ENCODE assay signal across 8 cellular contexts in the genomic region with DNA sequence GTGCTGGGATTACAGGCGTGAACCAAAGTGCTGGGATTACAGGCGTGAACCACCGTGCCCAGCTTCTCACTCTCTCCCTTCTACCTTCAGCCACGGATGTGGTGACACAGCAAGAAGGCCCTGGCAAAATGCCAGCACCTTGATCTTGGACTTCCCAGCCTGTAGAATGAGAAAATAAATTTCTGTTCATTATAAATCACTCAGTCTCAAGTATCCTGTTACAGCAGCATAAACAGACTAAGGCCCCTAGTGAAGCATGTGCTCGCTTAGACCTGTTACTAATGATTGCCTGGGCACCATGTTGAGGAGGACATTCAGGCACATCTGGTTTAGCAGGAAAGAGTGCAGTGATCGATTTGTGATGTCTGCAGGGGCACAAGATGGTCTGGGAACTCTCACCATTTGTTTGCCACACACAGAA.
A peak's percentile ranks its signal among the peaks of the same experiment; 100 is the strongest.
DNase-seq lines count a peak whose midpoint lies in the region; ATAC-seq and TF ChIP-seq lines count a peak whose summit lies in the region.
"Not testable (repeated sequence)": the region's sequence is repeated elsewhere in the genome, so short reads cannot be mapped to it uniquely, and the experiment has no call there.

No MANE protein-coding gene starts in this region.

- H3K27ac Mint-ChIP-seq in CD4-positive, CD25-positive, alpha-beta regulatory T cell: peak overlapping the region; percentile 22 to 72 (median 58)
- H3K27ac Mint-ChIP-seq in GM23338: not testable (repeated sequence)

- peak in 2 of 3 donors; percentile 5 to 31 for DNase-seq in CD4-positive, CD25-positive, alpha-beta regulatory T cell
- DNase-seq in GM23338 (ENCODE audit: low spot score): not testable (repeated sequence)
- peak; percentile 6 for DNase-seq in NCI-H510A treated with DMSO at 0.1 percent for 48 hours (lab: John Stamatoyannopoulos, UW)
- DNase-seq in T-helper 9 cell: peak; percentile 5
- DNase-seq in activated T-cell treated with anti-CD3 and anti-CD28 coated beads for 1 hour (ENCODE audit: low read depth): peak; percentile 8
- peak; percentile 7 for DNase-seq in brain microvascular endothelial cell
- DNase-seq in iris pigment epithelial cell (ENCODE audit: low read depth): peak; percentile 32
- peak; percentile 12 for DNase-seq in stimulated activated CD4-positive, alpha-beta T cell treated with anti-CD3 and anti-CD28 coated beads, Interleukin-2, amount 100 ng/mL, for 4 hours (ENCODE audit: low read depth)

- H3K79me2 ChIP-seq in GM23338 (replicated peaks; ENCODE audit: insufficient read depth): not testable (repeated sequence)

- H3K36me3 ChIP-seq in CD4-positive, CD25-positive, alpha-beta regulatory T cell (ENCODE audit: control insufficient read depth, insufficient read depth, low read length); GM23338 (ENCODE audit: insufficient read depth); brain microvascular endothelial cell (replicated peaks): not testable (repeated sequence)

- H3K4me1 ChIP-seq in CD4-positive, CD25-positive, alpha-beta regulatory T cell (ENCODE audit: control insufficient read depth, insufficient read depth, low read length, poor library complexity, severe bottlenecking); GM23338 (ENCODE audit: insufficient read depth): not testable (repeated sequence)

- H3F3A ChIP-seq in GM23338 (replicated peaks; ENCODE audit: low read depth): not testable (repeated sequence)

- H3K27me3 Mint-ChIP-seq in CD4-positive, CD25-positive, alpha-beta regulatory T cell; GM23338 (ENCODE audit: insufficient read depth, low read depth, poor library complexity): not testable (repeated sequence)

- not testable (repeated sequence) for H2AFZ ChIP-seq in GM23338

- H3K36me3 Mint-ChIP-seq in CD4-positive, CD25-positive, alpha-beta regulatory T cell: peaks cover 18% of the 10 kb centered on the region
- not testable (repeated sequence) for H3K36me3 Mint-ChIP-seq in GM23338 (ENCODE audit: low read depth)

- not testable (repeated sequence) for H3K4me2 ChIP-seq in GM23338

- not testable (repeated sequence) for H3K9me3 ChIP-seq in CD4-positive, CD25-positive, alpha-beta regulatory T cell (ENCODE audit: control insufficient read depth in 2 of 2, low read length in 2 of 2)

- TF ChIP-seq CTCF in GM23338 (conservative IDR thresholded peaks at IDR 0.05; ENCODE audit: low read depth in 2 of 2); brain microvascular endothelial cell (IDR thresholded peaks at IDR 0.05; ENCODE audit: low read depth, low read length, missing control alignments): not testable (repeated sequence)

- peaks cover 0 to 11% (median 0%) of the 10 kb centered on the region in 4 donors for H3K4me1 Mint-ChIP-seq in CD4-positive, CD25-positive, alpha-beta regulatory T cell
- H3K4me1 Mint-ChIP-seq in GM23338: peaks cover 17% of the 10 kb centered on the region

- ATAC-seq in CD4-positive, CD25-positive, alpha-beta regulatory T cell (ENCODE audit: low read depth in 2 of 2); GM23338: not testable (repeated sequence)

- H3K9me3 Mint-ChIP-seq in CD4-positive, CD25-positive, alpha-beta regulatory T cell; GM23338: not testable (repeated sequence)

- not testable (repeated sequence) for H4K20me1 ChIP-seq in GM23338 (replicated peaks; ENCODE audit: insufficient read depth)

- not testable (repeated sequence) for H3K4me3 Mint-ChIP-seq in CD4-positive, CD25-positive, alpha-beta regulatory T cell; GM23338

- H3K4me3 ChIP-seq in CD4-positive, CD25-positive, alpha-beta regulatory T cell (ENCODE audit: low read depth, low read length); GM23338; brain microvascular endothelial cell (ENCODE audit: low read depth, low read length): not testable (repeated sequence)

- H3K27me3 ChIP-seq in CD4-positive, CD25-positive, alpha-beta regulatory T cell (ENCODE audit: control insufficient read depth, insufficient read depth, low read length); GM23338 (ENCODE audit: insufficient read depth); brain microvascular endothelial cell (replicated peaks): not testable (repeated sequence)

- in situ Hi-C loops in brain microvascular endothelial cell (cut with HindIII; ENCODE audit: low pct_ligation_motif_present, low sequenced_read_pairs): not testable (repeated sequence)

- H3K9me2 ChIP-seq in GM23338 (ENCODE audit: insufficient read depth): not testable (repeated sequence)

- not testable (repeated sequence) for H3K27ac ChIP-seq in CD4-positive, CD25-positive, alpha-beta regulatory T cell (ENCODE audit: insufficient read depth, low read length, poor library complexity, severe bottlenecking); brain microvascular endothelial cell
- 0 out of 2 replicates have a peak overlapping the region, but pooled peaks have one; percentile 39 for H3K27ac ChIP-seq in GM23338 (ENCODE audit: low read depth)
